ENCODE assay signal across 32 cellular contexts in genomic region chr2:69720922-69721491, GRCh38.
"Had no signal": no experiment of that assay in that cellular context is flagged by ENCODE, and none has a peak within 500 bp of the region (broad histone marks: within the 10 kb centered on the region; RNA-seq: fewer than 3 reads in every experiment).

No MANE protein-coding gene starts in this region.

- ATAC-seq: gastrocnemius medialis; left ventricle myocardium superior; naive thymus-derived CD8-positive, alpha-beta T cell; right cardiac atrium; stimulated activated effector memory CD8-positive, alpha-beta T cell treated with anti-CD3 and anti-CD28 coated beads, Interleukin-12 subunit alpha, Interleukin-12 subunit beta, amount 100 ng/mL, for 72 hours; stimulated activated naive CD8-positive, alpha-beta T cell treated with anti-CD3 and anti-CD28 coated beads, Interleukin-15, amount 100 ng/mL, for 72 hours had no signal

- H2AFZ ChIP-seq: neural progenitor cell had no signal

- H3K4me3 ChIP-seq: ascending aorta, cardiac muscle cell, colonic mucosa, dorsolateral prefrontal cortex, gastrocnemius medialis, neural progenitor cell, uterus had no signal

- H3K4me1 ChIP-seq: ascending aorta, colonic mucosa, gastrocnemius medialis, uterus had no signal

- H3K27ac Mint-ChIP-seq: activated CD4-positive, alpha-beta memory T cell treated with anti-CD3 and anti-CD28 coated beads for 36 hours; activated CD4-positive, alpha-beta T cell treated with anti-CD3 and anti-CD28 coated beads, Interleukin-2, amount 10 ng/mL, durations not matched to agents 24 days and 14 days; activated naive CD4-positive, alpha-beta T cell treated with anti-CD3 and anti-CD28 coated beads, Interleukin-2, amount 10 ng/mL, durations not matched to agents 7 days and 5 days; activated naive CD8-positive, alpha-beta T cell treated with anti-CD3 and anti-CD28 coated beads, Interleukin-2, amount 10 ng/mL, durations not matched to agents 7 days and 5 days; activated T-cell treated with anti-CD3 and anti-CD28 coated beads, Interleukin-2, amount 50 U/mL, for 24 hours; naive thymus-derived CD8-positive, alpha-beta T cell; neural progenitor cell; stimulated activated effector memory CD8-positive, alpha-beta T cell treated with anti-CD3 and anti-CD28 coated beads, Interleukin-12 subunit alpha, Interleukin-12 subunit beta, amount 100 ng/mL, for 72 hours; stimulated activated naive CD8-positive, alpha-beta T cell treated with anti-CD3 and anti-CD28 coated beads, Interleukin-15, amount 100 ng/mL, for 72 hours; type B pancreatic cell had no signal

- H3K36me3 Mint-ChIP-seq: activated CD4-positive, alpha-beta memory T cell treated with anti-CD3 and anti-CD28 coated beads for 36 hours; activated naive CD4-positive, alpha-beta T cell treated with anti-CD3 and anti-CD28 coated beads, Interleukin-2, amount 10 ng/mL, durations not matched to agents 7 days and 5 days; activated naive CD8-positive, alpha-beta T cell treated with anti-CD3 and anti-CD28 coated beads, Interleukin-2, amount 10 ng/mL, durations not matched to agents 7 days and 5 days; brain; naive thymus-derived CD8-positive, alpha-beta T cell; neural progenitor cell; stimulated activated effector memory CD8-positive, alpha-beta T cell treated with anti-CD3 and anti-CD28 coated beads, Interleukin-12 subunit alpha, Interleukin-12 subunit beta, amount 100 ng/mL, for 72 hours; type B pancreatic cell had no signal

- H3K27ac ChIP-seq: ascending aorta, cardiac muscle cell, colonic mucosa, dorsolateral prefrontal cortex, gastrocnemius medialis, neural progenitor cell, uterus had no signal

- H3K27me3 Mint-ChIP-seq: activated CD4-positive, alpha-beta memory T cell treated with anti-CD3 and anti-CD28 coated beads for 36 hours; activated T-cell treated with anti-CD3 and anti-CD28 coated beads, Interleukin-2, amount 50 U/mL, for 24 hours; naive thymus-derived CD8-positive, alpha-beta T cell; stimulated activated naive CD8-positive, alpha-beta T cell treated with anti-CD3 and anti-CD28 coated beads, Interleukin-15, amount 100 ng/mL, for 72 hours; type B pancreatic cell had no signal

- H3K4me3 Mint-ChIP-seq: activated CD4-positive, alpha-beta memory T cell treated with anti-CD3 and anti-CD28 coated beads for 36 hours; activated CD4-positive, alpha-beta T cell treated with anti-CD3 and anti-CD28 coated beads, Interleukin-2, amount 10 ng/mL, durations not matched to agents 24 days and 14 days; activated naive CD4-positive, alpha-beta T cell treated with anti-CD3 and anti-CD28 coated beads, Interleukin-2, amount 10 ng/mL, durations not matched to agents 7 days and 5 days; activated naive CD8-positive, alpha-beta T cell treated with anti-CD3 and anti-CD28 coated beads, Interleukin-2, amount 10 ng/mL, durations not matched to agents 7 days and 5 days; activated T-cell treated with anti-CD3 and anti-CD28 coated beads, Interleukin-2, amount 50 U/mL, for 24 hours; brain; naive thymus-derived CD8-positive, alpha-beta T cell; neural progenitor cell; stimulated activated effector memory CD8-positive, alpha-beta T cell treated with anti-CD3 and anti-CD28 coated beads, Interleukin-12 subunit alpha, Interleukin-12 subunit beta, amount 100 ng/mL, for 72 hours; stimulated activated naive CD8-positive, alpha-beta T cell treated with anti-CD3 and anti-CD28 coated beads, Interleukin-15, amount 100 ng/mL, for 72 hours; type B pancreatic cell had no signal

- H3K9ac ChIP-seq: neural progenitor cell had no signal

- FAIRE-seq: islet of Langerhans had no signal

- H3K27me3 ChIP-seq: ascending aorta, cardiac muscle cell, colonic mucosa, dorsolateral prefrontal cortex, gastrocnemius medialis, neural progenitor cell, uterus had no signal

- DNase-seq: activated CD4-positive, alpha-beta memory T cell treated with anti-CD3 and anti-CD28 coated beads for 36 hours; activated CD4-positive, alpha-beta T cell treated with anti-CD3 and anti-CD28 coated beads, Interleukin-2, amount 10 ng/mL, durations not matched to agents 24 days and 14 days; activated CD4-positive, CD25-positive, alpha-beta regulatory T cell treated with anti-CD3 and anti-CD28 coated beads, Interleukin-2, amount 50 U/mL, for 72 hours; activated CD8-positive, alpha-beta memory T cell treated with anti-CD3 and anti-CD28 coated beads, Interleukin-2, amount 50 U/mL, for 48 hours; activated gamma-delta T cell; activated naive CD4-positive, alpha-beta T cell treated with anti-CD3 and anti-CD28 coated beads, Interleukin-2, amount 10 ng/mL, durations not matched to agents 7 days and 5 days; activated naive CD8-positive, alpha-beta T cell treated with anti-CD3 and anti-CD28 coated beads, Interleukin-2, amount 10 ng/mL, durations not matched to agents 7 days and 5 days; activated T-cell treated with anti-CD3 and anti-CD28 coated beads, Interleukin-2, amount 50 U/mL, for 24 hours; cerebellar nuclear complex; colonic mucosa; dorsolateral prefrontal cortex; effector memory CD4-positive, alpha-beta T cell; gastrocnemius medialis; glutamatergic neuron; left ventricle myocardium superior; naive thymus-derived CD8-positive, alpha-beta T cell; occipital lobe; posterior cingulate gyrus; right cardiac atrium; stimulated activated CD4-positive, alpha-beta T cell treated with anti-CD3 and anti-CD28 coated beads, Interleukin-12 subunit alpha, Interleukin-12 subunit beta, amount 100 ng/mL, for 4 hours; stimulated activated CD4-positive, alpha-beta T cell treated with anti-CD3 and anti-CD28 coated beads, Interleukin-4, amount 100 ng/mL, for 24 hours; stimulated activated naive CD8-positive, alpha-beta T cell treated with anti-CD3 and anti-CD28 coated beads, Interleukin-15, amount 100 ng/mL, for 72 hours; substantia nigra; T1000; uterus had no signal

- H3K36me3 ChIP-seq: ascending aorta, cardiac muscle cell, colonic mucosa, gastrocnemius medialis, neural progenitor cell, uterus had no signal

- H3K9me3 ChIP-seq: ascending aorta, colonic mucosa, gastrocnemius medialis, uterus had no signal

- H3K4me2 ChIP-seq: neural progenitor cell had no signal

- H3K9me3 Mint-ChIP-seq: activated CD4-positive, alpha-beta memory T cell treated with anti-CD3 and anti-CD28 coated beads for 36 hours; activated CD4-positive, alpha-beta T cell treated with anti-CD3 and anti-CD28 coated beads, Interleukin-2, amount 10 ng/mL, durations not matched to agents 24 days and 14 days; activated naive CD4-positive, alpha-beta T cell treated with anti-CD3 and anti-CD28 coated beads, Interleukin-2, amount 10 ng/mL, durations not matched to agents 7 days and 5 days; activated naive CD8-positive, alpha-beta T cell treated with anti-CD3 and anti-CD28 coated beads, Interleukin-2, amount 10 ng/mL, durations not matched to agents 7 days and 5 days; activated T-cell treated with anti-CD3 and anti-CD28 coated beads, Interleukin-2, amount 50 U/mL, for 24 hours; naive thymus-derived CD8-positive, alpha-beta T cell; neural progenitor cell; stimulated activated effector memory CD8-positive, alpha-beta T cell treated with anti-CD3 and anti-CD28 coated beads, Interleukin-12 subunit alpha, Interleukin-12 subunit beta, amount 100 ng/mL, for 72 hours; stimulated activated naive CD8-positive, alpha-beta T cell treated with anti-CD3 and anti-CD28 coated beads, Interleukin-15, amount 100 ng/mL, for 72 hours; type B pancreatic cell had no signal
